ENCODE assay signal across 8 cellular contexts in the genomic region with DNA sequence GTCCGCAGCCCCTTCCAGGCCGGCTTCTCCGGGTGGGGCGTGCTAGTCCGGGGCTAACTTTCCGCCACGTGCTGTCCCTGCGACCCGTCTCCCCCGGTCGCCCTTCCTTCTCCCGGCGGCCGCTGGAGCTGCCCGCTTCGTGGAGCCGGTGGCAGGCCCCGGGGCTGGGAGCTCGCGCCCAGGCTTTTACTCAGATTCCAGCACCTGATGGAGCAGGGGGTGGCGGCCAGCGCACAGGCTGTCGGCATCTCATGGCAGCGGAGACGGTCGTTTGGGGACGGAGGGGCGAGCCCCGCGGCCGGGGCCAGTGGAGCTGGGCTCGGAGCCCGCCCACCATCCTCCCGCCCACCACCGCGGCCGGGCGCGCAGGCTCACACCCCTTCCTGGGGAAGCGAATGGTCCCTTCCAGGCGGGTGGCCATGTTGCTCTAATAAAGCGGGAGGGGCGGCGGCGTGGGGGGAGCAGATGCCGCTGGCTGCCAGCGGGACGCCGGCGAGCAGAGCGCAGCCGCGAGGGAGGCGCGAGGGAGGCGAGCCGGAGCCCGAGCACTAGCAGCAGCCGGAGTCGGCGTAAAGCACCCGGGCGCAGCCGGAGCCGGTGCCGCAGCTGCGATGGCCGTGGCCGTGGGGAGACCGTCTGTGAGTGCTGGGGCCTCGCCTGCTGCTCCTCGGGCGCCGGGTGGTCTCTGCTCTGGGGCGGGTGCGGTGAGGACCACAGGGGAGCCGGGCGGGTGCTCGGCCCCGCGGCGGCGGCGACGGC. TPM values are rescaled to one million over a fixed set of nuclear protein-coding genes. Genes with fewer than 3 reads are reported as not detected.
DNase-seq lines count a peak whose midpoint lies in the region; ATAC-seq, FAIRE-seq and TF ChIP-seq lines count a peak whose summit lies in the region.

A gene (plus strand): TSS at position 460 of the 759 bp plus-strand sequence. CDS start 152 bp downstream, at position 612.

- POLR2A ChIA-PET in AG04449 (lab: Yijun Ruan, JAX), result interaction anchor here (0.6 to 3.3 kb wide), 20 partner anchors 11 to 394 kb away, joined by 3 to 16 read pairs (median 4); no protein-coding TSS in a partner anchor
- POLR2A ChIA-PET in WTC11 (lab: Charles Lee), result interaction anchor here (0.6 to 1.1 kb wide), 5 partner anchors 53 to 514 kb away, joined by 3 to 6 read pairs (median 3); no protein-coding TSS in a partner anchor

- no peak within 1 kb of the TSS; the same call in 1 of the 2 replicates for H3K27ac Mint-ChIP-seq in WTC11
- H3K27ac Mint-ChIP-seq in immature natural killer cell, result peak within 1 kb of the TSS; percentile 70 to 87 (median 81)

- peak within 1 kb of the TSS; percentile 91 for H3K4me3 ChIP-seq in AG04449 (ENCODE audit: low read depth, low read length)
- H3K4me3 ChIP-seq in bronchial epithelial cell (ENCODE audit: low read depth, low read length), result peak within 1 kb of the TSS; percentile 54

- TF ChIP-seq CTCF in AG04449 (IDR thresholded peaks at IDR 0.05; ENCODE audit: insufficient read depth, low read length, missing control alignments), result no peak
- TF ChIP-seq CTCF in WTC11 (IDR thresholded peaks at IDR 0.05), result no peak
- TF ChIP-seq CTCF in bronchial epithelial cell (IDR thresholded peaks at IDR 0.05; ENCODE audit: insufficient read depth, low read length, severe bottlenecking), result no peak

- peaks cover 43% of the 10 kb centered on the region for H3K4me1 Mint-ChIP-seq in WTC11
- H3K4me1 Mint-ChIP-seq in immature natural killer cell, result peaks cover 19 to 41% of the 10 kb centered on the region in 2 donors

- H3K9me3 Mint-ChIP-seq in WTC11, result no peaks in the 10 kb centered on the region
- H3K9me3 Mint-ChIP-seq in immature natural killer cell, result no peaks in the 10 kb centered on the region

- DNase-seq in AG04449 (ENCODE audit: low read depth, low spot score) (peak; percentile 63), NCI-H2227 treated with DMSO at 0.1 percent for 48 hours (lab: John Stamatoyannopoulos, UW) (peak; percentile 81), WTC11 (ENCODE audit: low spot score) (peak; percentile 91), bronchial epithelial cell (ENCODE audit: low read depth) (peak; percentile 68), immature natural killer cell (peak; percentile 88 to 89 (median 89)), smooth muscle cell of the brain vasculature (ENCODE audit: low read depth, low spot score) (peak; percentile 87)

- no peaks in the 10 kb centered on the region for H3K36me3 Mint-ChIP-seq in WTC11
- H3K36me3 Mint-ChIP-seq in immature natural killer cell, result no peaks in the 10 kb centered on the region

- H3K36me3 ChIP-seq in bronchial epithelial cell (ENCODE audit: control insufficient read depth, insufficient read depth, low read length), result no peaks in the 10 kb centered on the region

- FAIRE-seq in bronchial epithelial cell (lab: Jason Lieb, UNC), result no peak

- H3K27me3 Mint-ChIP-seq in WTC11 (ENCODE audit: low read depth), result peaks cover 12% of the 10 kb centered on the region
- peaks cover 2 to 7% (median 7%) of the 10 kb centered on the region in 3 donors for H3K27me3 Mint-ChIP-seq in immature natural killer cell (ENCODE audit: low read depth in 3 of 3)

- CTCF ChIA-PET in AG04449 (lab: Yijun Ruan, JAX), result interaction anchor here (1.9 kb wide), 1 partner anchor 192 kb away, joined by 5 read pairs; no protein-coding TSS in a partner anchor
- CTCF ChIA-PET in WTC11 (lab: Charles Lee), result interaction anchor here (0.8 to 1.7 kb wide), 5 partner anchors 38 to 769 kb away, joined by 3 to 5 read pairs (median 3); a partner anchor contains a TSS

- no peaks in the 10 kb centered on the region for H3K27me3 ChIP-seq in bronchial epithelial cell (ENCODE audit: control insufficient read depth, insufficient read depth, low read length)

- H3K4me3 Mint-ChIP-seq in WTC11, result peak within 1 kb of the TSS; percentile 83
- peak within 1 kb of the TSS; percentile 89 to 94 (median 91) for H3K4me3 Mint-ChIP-seq in immature natural killer cell

- ATAC-seq in GM18907 (IDR thresholded peaks at IDR 0.05; ENCODE audit: unreplicated experiment), result peak; percentile 73
- ATAC-seq in HG03139 (IDR thresholded peaks at IDR 0.05; ENCODE audit: unreplicated experiment), result peak; percentile 60
- peak; percentile 76 for ATAC-seq in WTC11

TF ChIP-seq in WTC11, 78 proteins besides CTCF, POLR2A, EP300 and RAD21 (continues in another document):
- TF ChIP-seq ZNF219 (CRISPR knock-in tag; IDR thresholded peaks at IDR 0.05; ENCODE audit: borderline replicate concordance) (peak; percentile 41; the same call in 1 of the 2 replicates), SP1 (CRISPR knock-in tag; conservative IDR thresholded peaks at IDR 0.05) (peak; percentile 73), ESRRA (CRISPR knock-in tag; IDR thresholded peaks at IDR 0.05; ENCODE audit: borderline replicate concordance) (peak; percentile 60; the same call in 1 of the 2 replicates), NR3C1 (CRISPR knock-in tag; conservative IDR thresholded peaks at IDR 0.05; ENCODE audit: low read depth) (no peak), NR1H2 (CRISPR knock-in tag; IDR thresholded peaks at IDR 0.05) (no peak), KAT7 (CRISPR knock-in tag; IDR thresholded peaks at IDR 0.05; ENCODE audit: borderline replicate concordance) (no peak; the same call in 1 of the 2 replicates), FOXK1 (CRISPR knock-in tag; IDR thresholded peaks at IDR 0.05) (peak; percentile 74), CREB1 (CRISPR knock-in tag; IDR thresholded peaks at IDR 0.05) (0 out of 2 replicates have a peak, but pooled peaks have one; percentile 43), FOXP1 (CRISPR knock-in tag; IDR thresholded peaks at IDR 0.05; ENCODE audit: borderline replicate concordance) (0 out of 2 replicates have a peak, but pooled peaks have one; percentile 48), JUN (CRISPR knock-in tag; IDR thresholded peaks at IDR 0.05) (no peak), TP53 (CRISPR knock-in tag; IDR thresholded peaks at IDR 0.05) (peak; percentile 43; the same call in 1 of the 2 replicates)
- TF ChIP-seq, protein P1, sequence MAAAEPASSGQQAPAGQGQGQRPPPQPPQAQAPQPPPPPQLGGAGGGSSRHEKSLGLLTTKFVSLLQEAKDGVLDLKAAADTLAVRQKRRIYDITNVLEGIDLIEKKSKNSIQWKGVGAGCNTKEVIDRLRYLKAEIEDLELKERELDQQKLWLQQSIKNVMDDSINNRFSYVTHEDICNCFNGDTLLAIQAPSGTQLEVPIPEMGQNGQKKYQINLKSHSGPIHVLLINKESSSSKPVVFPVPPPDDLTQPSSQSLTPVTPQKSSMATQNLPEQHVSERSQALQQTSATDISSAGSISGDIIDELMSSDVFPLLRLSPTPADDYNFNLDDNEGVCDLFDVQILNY (CRISPR knock-in tag; IDR thresholded peaks at IDR 0.05), result peak; percentile 92
- TF ChIP-seq, protein P2, sequence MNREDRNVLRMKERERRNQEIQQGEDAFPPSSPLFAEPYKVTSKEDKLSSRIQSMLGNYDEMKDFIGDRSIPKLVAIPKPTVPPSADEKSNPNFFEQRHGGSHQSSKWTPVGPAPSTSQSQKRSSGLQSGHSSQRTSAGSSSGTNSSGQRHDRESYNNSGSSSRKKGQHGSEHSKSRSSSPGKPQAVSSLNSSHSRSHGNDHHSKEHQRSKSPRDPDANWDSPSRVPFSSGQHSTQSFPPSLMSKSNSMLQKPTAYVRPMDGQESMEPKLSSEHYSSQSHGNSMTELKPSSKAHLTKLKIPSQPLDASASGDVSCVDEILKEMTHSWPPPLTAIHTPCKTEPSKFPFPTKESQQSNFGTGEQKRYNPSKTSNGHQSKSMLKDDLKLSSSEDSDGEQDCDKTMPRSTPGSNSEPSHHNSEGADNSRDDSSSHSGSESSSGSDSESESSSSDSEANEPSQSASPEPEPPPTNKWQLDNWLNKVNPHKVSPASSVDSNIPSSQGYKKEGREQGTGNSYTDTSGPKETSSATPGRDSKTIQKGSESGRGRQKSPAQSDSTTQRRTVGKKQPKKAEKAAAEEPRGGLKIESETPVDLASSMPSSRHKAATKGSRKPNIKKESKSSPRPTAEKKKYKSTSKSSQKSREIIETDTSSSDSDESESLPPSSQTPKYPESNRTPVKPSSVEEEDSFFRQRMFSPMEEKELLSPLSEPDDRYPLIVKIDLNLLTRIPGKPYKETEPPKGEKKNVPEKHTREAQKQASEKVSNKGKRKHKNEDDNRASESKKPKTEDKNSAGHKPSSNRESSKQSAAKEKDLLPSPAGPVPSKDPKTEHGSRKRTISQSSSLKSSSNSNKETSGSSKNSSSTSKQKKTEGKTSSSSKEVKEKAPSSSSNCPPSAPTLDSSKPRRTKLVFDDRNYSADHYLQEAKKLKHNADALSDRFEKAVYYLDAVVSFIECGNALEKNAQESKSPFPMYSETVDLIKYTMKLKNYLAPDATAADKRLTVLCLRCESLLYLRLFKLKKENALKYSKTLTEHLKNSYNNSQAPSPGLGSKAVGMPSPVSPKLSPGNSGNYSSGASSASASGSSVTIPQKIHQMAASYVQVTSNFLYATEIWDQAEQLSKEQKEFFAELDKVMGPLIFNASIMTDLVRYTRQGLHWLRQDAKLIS (CRISPR knock-in tag; IDR thresholded peaks at IDR 0.05; ENCODE audit: borderline replicate concordance), result peak; percentile 69; the same call in 1 of the 2 replicates
- TF ChIP-seq, protein P3, sequence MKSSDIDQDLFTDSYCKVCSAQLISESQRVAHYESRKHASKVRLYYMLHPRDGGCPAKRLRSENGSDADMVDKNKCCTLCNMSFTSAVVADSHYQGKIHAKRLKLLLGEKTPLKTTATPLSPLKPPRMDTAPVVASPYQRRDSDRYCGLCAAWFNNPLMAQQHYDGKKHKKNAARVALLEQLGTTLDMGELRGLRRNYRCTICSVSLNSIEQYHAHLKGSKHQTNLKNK (CRISPR knock-in tag; IDR thresholded peaks at IDR 0.05), result no peak

RNA-seq across cellular contexts. Expression of the gene that starts here (rescaled TPM):
- total RNA-seq in WTC11 (2021) (99.8 to 125 TPM (median 103 TPM) in 3 replicates), bronchial epithelial cell (49.2 and 49.5 TPM in 2 replicates)
- polyA plus RNA-seq in immature natural killer cell, result 10 to 100 TPM; 40.4 to 59.6 (median 57.5) TPM

Comparison
In these comparisons a context has a peak if more than half of its experiments do, and no peak if none do; other contexts are left out.
1. Peak in every context shown above with its lines: DNase-seq, ATAC-seq and H3K4me3 ChIP-seq.